In genomic region chr11:128506999-128507591, GRCh38 we compare ENCODE assay signal across 8 cellular contexts.
A peak's percentile ranks its signal among the peaks of the same experiment; 100 is the strongest.
DNase-seq lines count a peak whose midpoint lies in the region; ATAC-seq and TF ChIP-seq lines count a peak whose summit lies in the region.

No MANE protein-coding gene starts in this region.

- peak; percentile 95 for DNase-seq in AG09309 (ENCODE audit: low read depth)
- DNase-seq in T1000 (lab: John Stamatoyannopoulos, UW): peak; percentile 51
- peak; percentile 92 for DNase-seq in epithelial cell of esophagus (ENCODE audit: low read depth)
- peak; percentile 92 for DNase-seq in myocyte (ENCODE audit: low read depth)
- no peak for DNase-seq in NCI-H187 treated with DMSO at 0.1 percent for 48 hours (lab: John Stamatoyannopoulos, UW)

- ATAC-seq in HG03354 (IDR thresholded peaks at IDR 0.05; ENCODE audit: poor library complexity, severe bottlenecking, unreplicated experiment) (peak; percentile 40), GM21447 (IDR thresholded peaks at IDR 0.05; ENCODE audit: unreplicated experiment) (no peak), GM19455 (IDR thresholded peaks at IDR 0.05; ENCODE audit: unreplicated experiment) (no peak)

- H3K4me3 ChIP-seq in AG09309 (ENCODE audit: control insufficient read depth, low read depth, low read length): no peak overlapping the region; the same call in none of the 2 replicates
- H3K4me3 ChIP-seq in epithelial cell of esophagus (ENCODE audit: low read length): peak overlapping the region; percentile 41

- TF ChIP-seq CTCF in AG09309 (IDR thresholded peaks at IDR 0.05; ENCODE audit: control insufficient read depth, insufficient read depth, low read depth, low read length, missing control alignments): no peak
- no peak for TF ChIP-seq CTCF in epithelial cell of esophagus (IDR thresholded peaks at IDR 0.05; ENCODE audit: insufficient read depth, low read depth, low read length, missing control alignments)
